ENCODE assay signal across 15 cellular contexts in genomic region chr2:213740453-213740852, GRCh38.
A peak's percentile ranks its signal among the peaks of the same experiment; 100 is the strongest.
DNase-seq lines count a peak whose midpoint lies in the region; ATAC-seq, FAIRE-seq and TF ChIP-seq lines count a peak whose summit lies in the region.
"Had no signal": no experiment of that assay in that cellular context is flagged by ENCODE, and none has a peak within 500 bp of the region (broad histone marks: within the 10 kb centered on the region; RNA-seq: fewer than 3 reads in every experiment).

No MANE protein-coding gene starts in this region.

- peak; percentile 16 for FAIRE-seq in D721Med (lab: Jason Lieb, UNC)

- H3K27ac ChIP-seq in GM23338 (ENCODE audit: low read depth): no peak overlapping the region
- H3K27ac ChIP-seq: 22Rv1, sigmoid colon had no signal

- no peak for TF ChIP-seq CTCF in D721Med (IDR thresholded peaks at IDR 0.05; ENCODE audit: insufficient read depth, missing control alignments)
- TF ChIP-seq CTCF in GM23338 (conservative IDR thresholded peaks at IDR 0.05; ENCODE audit: low read depth in 2 of 2): no peak

- no peaks in the 10 kb centered on the region for H3F3A ChIP-seq in GM23338 (replicated peaks; ENCODE audit: low read depth)

- ATAC-seq in GM19035 (IDR thresholded peaks at IDR 0.05; ENCODE audit: unreplicated experiment) (peak; percentile 90), GM23338 (no peak), HG03175 (IDR thresholded peaks at IDR 0.05; ENCODE audit: unreplicated experiment) (peak; percentile 92)

- H3K9me3 Mint-ChIP-seq in GM23338: no peaks in the 10 kb centered on the region; the same call in 2 of the 3 replicates
- H3K9me3 Mint-ChIP-seq in activated T-cell treated with anti-CD3 and anti-CD28 coated beads, Interleukin-2, amount 50 U/mL, for 24 hours: no peaks in the 10 kb centered on the region

- H3K27me3 Mint-ChIP-seq in GM23338 (ENCODE audit: insufficient read depth, low read depth, poor library complexity): no peaks in the 10 kb centered on the region
- no peaks in the 10 kb centered on the region for H3K27me3 Mint-ChIP-seq in activated T-cell treated with anti-CD3 and anti-CD28 coated beads, Interleukin-2, amount 50 U/mL, for 24 hours
- H3K27me3 Mint-ChIP-seq: naive B cell had no signal

- H3K9me3 ChIP-seq in HAP-1: no peaks in the 10 kb centered on the region
- H3K9me3 ChIP-seq: sigmoid colon had no signal

- no peaks in the 10 kb centered on the region for H3K4me1 Mint-ChIP-seq in GM23338
- H3K4me1 Mint-ChIP-seq in activated T-cell treated with anti-CD3 and anti-CD28 coated beads, Interleukin-2, amount 50 U/mL, for 24 hours (ENCODE audit: low read depth): no peaks in the 10 kb centered on the region
- H3K4me1 Mint-ChIP-seq: naive B cell had no signal

- H3K4me1 ChIP-seq in GM23338 (ENCODE audit: insufficient read depth): no peaks in the 10 kb centered on the region
- H3K4me1 ChIP-seq in HAP-1: no peaks in the 10 kb centered on the region; the same call in 1 of the 2 replicates
- H3K4me1 ChIP-seq: sigmoid colon had no signal

- no peaks in the 10 kb centered on the region for H3K36me3 Mint-ChIP-seq in GM23338 (ENCODE audit: low read depth)
- H3K36me3 Mint-ChIP-seq in activated T-cell treated with anti-CD3 and anti-CD28 coated beads, Interleukin-2, amount 50 U/mL, for 24 hours (ENCODE audit: low read depth): no peaks in the 10 kb centered on the region
- H3K36me3 Mint-ChIP-seq: naive B cell had no signal

- no peaks in the 10 kb centered on the region for H3K79me2 ChIP-seq in GM23338 (replicated peaks; ENCODE audit: insufficient read depth)

- H3K27me3 ChIP-seq in GM23338 (ENCODE audit: insufficient read depth) (no peaks in the 10 kb centered on the region), HAP-1 (ENCODE audit: low read depth) (no peaks in the 10 kb centered on the region)
- H3K27me3 ChIP-seq: sigmoid colon had no signal

- in situ Hi-C loops in HAP-1 (cut with MboI; ENCODE audit: low sequenced_read_pairs): no loop called here

- H3K9me2 ChIP-seq in GM23338 (ENCODE audit: insufficient read depth): no peaks in the 10 kb centered on the region

- H4K20me1 ChIP-seq in GM23338 (replicated peaks; ENCODE audit: insufficient read depth): no peaks in the 10 kb centered on the region

- H3K4me3 Mint-ChIP-seq in GM23338: no peak overlapping the region
- no peak overlapping the region for H3K4me3 Mint-ChIP-seq in activated T-cell treated with anti-CD3 and anti-CD28 coated beads, Interleukin-2, amount 50 U/mL, for 24 hours
- H3K4me3 Mint-ChIP-seq: naive B cell had no signal

- H3K36me3 ChIP-seq in GM23338 (ENCODE audit: insufficient read depth) (no peaks in the 10 kb centered on the region), HAP-1 (replicated peaks) (no peaks in the 10 kb centered on the region)
- H3K36me3 ChIP-seq: sigmoid colon had no signal

- H3K4me3 ChIP-seq in GM23338 (no peak overlapping the region), HAP-1 (no peak overlapping the region)
- H3K4me3 ChIP-seq: sigmoid colon had no signal

- H3K27ac Mint-ChIP-seq in GM23338: no peak overlapping the region
- no peak overlapping the region for H3K27ac Mint-ChIP-seq in activated T-cell treated with anti-CD3 and anti-CD28 coated beads, Interleukin-2, amount 50 U/mL, for 24 hours
- H3K27ac Mint-ChIP-seq: naive B cell had no signal

- DNase-seq in D721Med (ENCODE audit: insufficient read length, low spot score) (no peak), GM23338 (ENCODE audit: low spot score) (no peak), HAP-1 (ENCODE audit: low spot score in 2 of 2) (no peak), CD1c-positive myeloid dendritic cell (ENCODE audit: extremely low spot score) (no peak), pons (ENCODE audit: low spot score) (no peak)
- DNase-seq in activated T-cell treated with anti-CD3 and anti-CD28 coated beads, Interleukin-2, amount 50 U/mL, for 24 hours: no peak
- DNase-seq: activated CD4-positive, alpha-beta T cell treated with anti-CD3 and anti-CD28 coated beads for 48 hours; activated effector memory CD4-positive, alpha-beta T cell treated with Interleukin-2 at 50 U/mL for 16 hours; effector CD8-positive, alpha-beta T cell; naive B cell; NCI-H2081; sigmoid colon had no signal

- H2AFZ ChIP-seq in GM23338: peak overlapping the region; percentile 75

- no peak overlapping the region for H3K4me2 ChIP-seq in GM23338

TF ChIP-seq in GM23338, 12 proteins besides CTCF, POLR2A, EP300 and RAD21 (continues in another document):
- TF ChIP-seq EZH2 (IDR thresholded peaks at IDR 0.05; ENCODE audit: low read depth, unreplicated experiment) (no peak), STAT1 (IDR thresholded peaks at IDR 0.05; ENCODE audit: unreplicated experiment) (no peak), ETS1 (IDR thresholded peaks at IDR 0.05) (no peak), CREB1 (CRISPR knock-in tag; IDR thresholded peaks at IDR 0.05; ENCODE audit: low read depth) (no peak), REST (IDR thresholded peaks at IDR 0.05; ENCODE audit: unreplicated experiment) (no peak), NANOG (IDR thresholded peaks at IDR 0.05; ENCODE audit: borderline replicate concordance) (no peak), EZH2phosphoT487 (IDR thresholded peaks at IDR 0.05; ENCODE audit: unreplicated experiment) (no peak), POLR2AphosphoS5 (IDR thresholded peaks at IDR 0.05; ENCODE audit: low read depth) (no peak), ZNF114 (CRISPR knock-in tag; IDR thresholded peaks at IDR 0.05) (no peak)
